28 cellular contexts compared by ENCODE assay signal in genomic region chr22:22926359-22927195, GRCh38. TPM values are rescaled to one million over a fixed set of nuclear protein-coding genes. Genes with fewer than 3 reads are reported as not detected.
A peak's percentile ranks its signal among the peaks of the same experiment; 100 is the strongest.
DNase-seq lines count a peak whose midpoint lies in the region; ATAC-seq and TF ChIP-seq lines count a peak whose summit lies in the region.
"Had no signal": no experiment of that assay in that cellular context is flagged by ENCODE, and none has a peak within 500 bp of the region (broad histone marks: within the 10 kb centered on the region; RNA-seq: fewer than 3 reads in every experiment).

No MANE protein-coding gene starts in this region.

- H3K9me3 ChIP-seq in Caco-2 (no peaks in the 10 kb centered on the region), PC-3 (ENCODE audit: low read length) (no peaks in the 10 kb centered on the region)
- H3K9me3 ChIP-seq: ascending aorta, psoas muscle, tibial nerve had no signal

- H3K27ac ChIP-seq in 22Rv1 (peak overlapping the region; percentile 56), PC-3 (ENCODE audit: low read length) (no peak overlapping the region)
- H3K27ac ChIP-seq: ascending aorta, psoas muscle, RWPE1, tibial nerve had no signal

- BruUV-seq in Caco-2 (replicated peaks; lab: Mats Ljungman, UMichigan) (no TSS peak), PC-3 (replicated peaks; lab: Mats Ljungman, UMichigan) (no TSS peak)

- H3K9ac ChIP-seq in PC-3 (ENCODE audit: low read length), result no peak overlapping the region

- peaks cover 22% of the 10 kb centered on the region for H3K4me1 Mint-ChIP-seq in Caco-2 (ENCODE audit: low read depth, unreplicated experiment)
- H3K4me1 Mint-ChIP-seq in immature natural killer cell, result peaks cover 44 to 50% of the 10 kb centered on the region in 2 donors
- H3K4me1 Mint-ChIP-seq: neural crest cell had no signal

- no peaks in the 10 kb centered on the region for H4K20me1 ChIP-seq in PC-3 (ENCODE audit: low read length)

- H3K27me3 Mint-ChIP-seq in Caco-2 (ENCODE audit: insufficient read depth, unreplicated experiment) (no peaks in the 10 kb centered on the region), immature natural killer cell (ENCODE audit: low read depth in 3 of 3) (peaks cover 0 to 3% (median 2%) of the 10 kb centered on the region in 3 donors)
- H3K27me3 Mint-ChIP-seq: activated naive CD4-positive, alpha-beta T cell treated with anti-CD3 and anti-CD28 coated beads, Interleukin-2, amount 50 U/mL, for 24 hours had no signal

- H3K27me3 ChIP-seq in Caco-2 (replicated peaks; ENCODE audit: control insufficient read depth, insufficient read depth, low read length) (no peaks in the 10 kb centered on the region), PC-3 (ENCODE audit: low read length) (no peaks in the 10 kb centered on the region)
- H3K27me3 ChIP-seq: ascending aorta, tibial nerve had no signal

- DNase-seq in Caco-2, result no peak
- DNase-seq in PC-3, result no peak
- DNase-seq in immature natural killer cell, result no peak
- DNase-seq in stimulated activated CD4-positive, alpha-beta T cell treated with anti-CD3 and anti-CD28 coated beads, Interleukin-15, amount 100 ng/mL, for 24 hours, result no peak
- no peak for DNase-seq in COLO829 (ENCODE audit: low spot score)
- DNase-seq: activated CD4-positive, alpha-beta T cell treated with anti-CD3 and anti-CD28 coated beads for 48 hours; activated T-cell treated with anti-CD3 and anti-CD28 coated beads for 4 hours; central memory CD4-positive, alpha-beta T cell; erythroblast; HCEC 1CT; Karpas-422; midbrain; NCI-H1092; NCI-H1930; NCI-H226; stimulated activated CD4-positive, alpha-beta T cell treated with anti-CD3 and anti-CD28 coated beads, Interleukin-1b, Interleukin-23, amount 100 ng/mL, for 48 hours; stimulated activated naive CD4-positive, alpha-beta T cell treated with Interleukin-2 at 50 U/mL for 16 hours had no signal

- peak overlapping the region; percentile 72 for H3K27ac Mint-ChIP-seq in Caco-2 (ENCODE audit: unreplicated experiment)
- H3K27ac Mint-ChIP-seq in immature natural killer cell, result peak overlapping the region in 3 of 6 donors; percentile 28 to 83 (median 81)

- ATAC-seq in PC-3, result no peak
- no peak for ATAC-seq in GM18868 (IDR thresholded peaks at IDR 0.05; ENCODE audit: unreplicated experiment)
- ATAC-seq in HG03108 (IDR thresholded peaks at IDR 0.05; ENCODE audit: unreplicated experiment), result no peak
- ATAC-seq: psoas muscle, SK-N-SH treated with all-trans-retinoic acid at 6 μM for 48 hours had no signal

- H3K36me3 Mint-ChIP-seq in Caco-2 (ENCODE audit: insufficient read depth, unreplicated experiment) (no peaks in the 10 kb centered on the region), immature natural killer cell (no peaks in the 10 kb centered on the region)
- H3K36me3 Mint-ChIP-seq: activated naive CD4-positive, alpha-beta T cell treated with anti-CD3 and anti-CD28 coated beads, Interleukin-2, amount 50 U/mL, for 24 hours had no signal

- H3K36me3 ChIP-seq in Caco-2 (ENCODE audit: control insufficient read depth, insufficient read depth, low read length) (no peaks in the 10 kb centered on the region), PC-3 (ENCODE audit: low read depth, low read length) (no peaks in the 10 kb centered on the region)
- H3K36me3 ChIP-seq: ascending aorta, tibial nerve had no signal

- intact Hi-C loops in Caco-2 (cut with micrococcal nuclease; ENCODE audit: unreplicated experiment), result no loop called here
- intact Hi-C loops in PC-3 (cut with micrococcal nuclease), result no loop called here

- H3K4me1 ChIP-seq in Caco-2, result peaks cover 33% of the 10 kb centered on the region
- peaks cover 21% of the 10 kb centered on the region; the same call in 1 of the 2 replicates for H3K4me1 ChIP-seq in PC-3 (ENCODE audit: insufficient read depth, low read length)
- H3K4me1 ChIP-seq: ascending aorta, psoas muscle had no signal

- TF ChIP-seq CTCF in 22Rv1 (IDR thresholded peaks at IDR 0.05), result no peak
- TF ChIP-seq CTCF in Caco-2 (IDR thresholded peaks at IDR 0.05; ENCODE audit: insufficient read depth in 1 of 2, low read depth in 1 of 2, low read length in 1 of 2, severe bottlenecking in 1 of 2, unreplicated experiment in 1 of 2), result no peak
- no peak for TF ChIP-seq CTCF in PC-3 (conservative IDR thresholded peaks at IDR 0.05; ENCODE audit: low read depth, low read length)

- H3K9me2 ChIP-seq in PC-3 (replicated peaks; ENCODE audit: low read length), result no peaks in the 10 kb centered on the region

- no peaks in the 10 kb centered on the region for H3K9me3 Mint-ChIP-seq in Caco-2 (ENCODE audit: unreplicated experiment)
- H3K9me3 Mint-ChIP-seq in immature natural killer cell, result no peaks in the 10 kb centered on the region
- H3K9me3 Mint-ChIP-seq: activated naive CD4-positive, alpha-beta T cell treated with anti-CD3 and anti-CD28 coated beads, Interleukin-2, amount 50 U/mL, for 24 hours; neural crest cell had no signal

- no peak overlapping the region for H2AFZ ChIP-seq in PC-3 (ENCODE audit: low read length)

- no peaks in the 10 kb centered on the region for H3K79me2 ChIP-seq in PC-3 (ENCODE audit: low read length)

- no peaks in the 10 kb centered on the region for H3F3A ChIP-seq in PC-3 (ENCODE audit: low read length, unreplicated experiment)

- POLR2A ChIA-PET in Caco-2 (lab: Charles Lee) (no interaction called here), PC-3 (lab: Charles Lee; ENCODE audit: unreplicated experiment) (no interaction called here)

- H3K4me2 ChIP-seq in PC-3 (ENCODE audit: low read length), result 0 out of 2 replicates have a peak overlapping the region, but pooled peaks have one; percentile 15

- no peak overlapping the region for H3K4me3 Mint-ChIP-seq in Caco-2 (ENCODE audit: unreplicated experiment)
- H3K4me3 Mint-ChIP-seq in immature natural killer cell, result peak overlapping the region in 4 of 5 donors; percentile 45 to 73 (median 52)
- H3K4me3 Mint-ChIP-seq: activated naive CD4-positive, alpha-beta T cell treated with anti-CD3 and anti-CD28 coated beads, Interleukin-2, amount 50 U/mL, for 24 hours; neural crest cell had no signal

- CTCF ChIA-PET in Caco-2 (lab: Charles Lee) (no interaction called here), PC-3 (lab: Charles Lee) (no interaction called here)

- no peak overlapping the region for H3K4me3 ChIP-seq in Caco-2 (ENCODE audit: low read depth, low read length)
- H3K4me3 ChIP-seq in PC-3 (ENCODE audit: low read length), result no peak overlapping the region
- H3K4me3 ChIP-seq: ascending aorta, psoas muscle, tibial nerve had no signal

RNA-seq across cellular contexts. Expression of gene IGLL5, which starts 39.0 kb away (rescaled TPM):
- total RNA-seq in Caco-2 (2022) (not detected in 2 replicates), PC-3 (2014; rRNA removed) (not detected in 2 replicates)
- polyA plus RNA-seq in immature natural killer cell, result under 1 TPM in 2 of 3 donors, not detected in 1; 0.26 to 0.59 TPM
- total RNA-seq: HT-29, neural crest cell had no signal
